In genomic region chr2:15863494-15864175, GRCh38 we compare ENCODE assay signal across 37 cellular contexts.
"Had no signal": no experiment of that assay in that cellular context is flagged by ENCODE, and none has a peak within 500 bp of the region (broad histone marks: within the 10 kb centered on the region; RNA-seq: fewer than 3 reads in every experiment).

No MANE protein-coding gene starts in this region.

- H3K9me3 Mint-ChIP-seq: activated naive CD4-positive, alpha-beta T cell treated with anti-CD3 and anti-CD28 coated beads, Interleukin-2, amount 10 ng/mL, durations not matched to agents 7 days and 5 days; activated naive CD4-positive, alpha-beta T cell treated with anti-CD3 and anti-CD28 coated beads, Interleukin-2, amount 50 U/mL, for 24 hours; activated naive CD8-positive, alpha-beta T cell treated with anti-CD3 and anti-CD28 coated beads, Interleukin-2, amount 10 ng/mL, durations not matched to agents 7 days and 5 days; activated T-cell treated with anti-CD3 and anti-CD28 coated beads, Interleukin-2, amount 50 U/mL, for 24 hours; activated T-cell treated with anti-CD3 and anti-CD28 coated beads, Interleukin-2, amount 50 U/mL, for 72 hours; activated T-helper 1 cell treated with anti-CD3 and anti-CD28 coated beads, Interleukin-12 subunit alpha, Interleukin-12 subunit beta, Interleukin-2, Interleukin-4 antibody, amounts not matched to agents 30 ng/mL and 10 ng/mL and 1 ng/mL, durations not matched to agents 14 hours and 24 hours and 36 hours; activated T-helper 17 cell treated with anti-CD3 and anti-CD28 coated beads, Interleukin-2, amount 50 U/mL, for 72 hours; activated T-helper 2 cell treated with anti-CD3 and anti-CD28 coated beads, Interferon-gamma antibody, Interleukin-2, Interleukin-4, amounts not matched to agents 10 μg/mL and 5 μg/mL and 100 μg/mL, durations not matched to agents 14 hours and 24 hours and 36 hours; central memory CD8-positive, alpha-beta T cell had no signal

- H3K4me1 ChIP-seq: adrenal gland, ascending aorta, body of pancreas, breast epithelium had no signal

- H3K27ac Mint-ChIP-seq: activated naive CD4-positive, alpha-beta T cell treated with anti-CD3 and anti-CD28 coated beads for 36 hours; activated naive CD4-positive, alpha-beta T cell treated with anti-CD3 and anti-CD28 coated beads, Interleukin-2, amount 10 ng/mL, durations not matched to agents 7 days and 5 days; activated naive CD4-positive, alpha-beta T cell treated with anti-CD3 and anti-CD28 coated beads, Interleukin-2, amount 50 U/mL, for 24 hours; activated naive CD4-positive, alpha-beta T cell treated with anti-CD3 and anti-CD28 coated beads, Interleukin-2, amount 50 U/mL, for 72 hours; activated naive CD8-positive, alpha-beta T cell; activated naive CD8-positive, alpha-beta T cell treated with anti-CD3 and anti-CD28 coated beads for 36 hours; activated naive CD8-positive, alpha-beta T cell treated with anti-CD3 and anti-CD28 coated beads, Interleukin-2, amount 10 ng/mL, durations not matched to agents 7 days and 5 days; activated naive CD8-positive, alpha-beta T cell treated with anti-CD3 and anti-CD28 coated beads, Interleukin-2, amount 50 U/mL, for 24 hours; activated T-cell treated with anti-CD3 and anti-CD28 coated beads, Interleukin-2, amount 50 U/mL, for 24 hours; activated T-cell treated with anti-CD3 and anti-CD28 coated beads, Interleukin-2, amount 50 U/mL, for 72 hours; activated T-helper 1 cell treated with anti-CD3 and anti-CD28 coated beads, Interleukin-12 subunit alpha, Interleukin-12 subunit beta, Interleukin-2, Interleukin-4 antibody, amounts not matched to agents 30 ng/mL and 10 ng/mL and 1 ng/mL, durations not matched to agents 14 hours and 24 hours and 36 hours; activated T-helper 17 cell treated with anti-CD3 and anti-CD28 coated beads, Interleukin-2, amount 50 U/mL, for 72 hours; activated T-helper 2 cell treated with anti-CD3 and anti-CD28 coated beads, Interferon-gamma antibody, Interleukin-2, Interleukin-4, amounts not matched to agents 10 μg/mL and 5 μg/mL and 100 μg/mL, durations not matched to agents 14 hours and 24 hours and 36 hours; brain had no signal

- H3K36me3 Mint-ChIP-seq: activated naive CD4-positive, alpha-beta T cell treated with anti-CD3 and anti-CD28 coated beads, Interleukin-2, amount 10 ng/mL, durations not matched to agents 7 days and 5 days; activated naive CD4-positive, alpha-beta T cell treated with anti-CD3 and anti-CD28 coated beads, Interleukin-2, amount 50 U/mL, for 24 hours; activated naive CD4-positive, alpha-beta T cell treated with anti-CD3 and anti-CD28 coated beads, Interleukin-2, amount 50 U/mL, for 72 hours; activated naive CD8-positive, alpha-beta T cell; activated naive CD8-positive, alpha-beta T cell treated with anti-CD3 and anti-CD28 coated beads for 36 hours; activated naive CD8-positive, alpha-beta T cell treated with anti-CD3 and anti-CD28 coated beads, Interleukin-2, amount 10 ng/mL, durations not matched to agents 7 days and 5 days had no signal

- DNase-seq: activated effector memory CD4-positive, alpha-beta T cell treated with anti-CD3 and anti-CD28 coated beads, Interleukin-2, amount 50 U/mL, for 16 hours; activated effector memory CD4-positive, alpha-beta T cell treated with Interleukin-2 at 50 U/mL for 16 hours; activated gamma-delta T cell; activated gamma-delta T cell treated with Interleukin-2 at 50 U/mL for 16 hours; activated naive CD4-positive, alpha-beta T cell; activated naive CD4-positive, alpha-beta T cell treated with anti-CD3 and anti-CD28 coated beads for 36 hours; activated naive CD4-positive, alpha-beta T cell treated with anti-CD3 and anti-CD28 coated beads, Interleukin-2, amount 10 ng/mL, durations not matched to agents 7 days and 5 days; activated naive CD4-positive, alpha-beta T cell treated with anti-CD3 and anti-CD28 coated beads, Interleukin-2, amount 50 U/mL, for 16 hours; activated naive CD4-positive, alpha-beta T cell treated with Interleukin-2 at 50 U/mL for 16 hours; activated naive CD8-positive, alpha-beta T cell treated with anti-CD3 and anti-CD28 coated beads for 36 hours; activated naive CD8-positive, alpha-beta T cell treated with anti-CD3 and anti-CD28 coated beads, Interleukin-2, amount 10 ng/mL, durations not matched to agents 7 days and 5 days; activated naive CD8-positive, alpha-beta T cell treated with anti-CD3 and anti-CD28 coated beads, Interleukin-2, amount 50 U/mL, for 24 hours; activated T-cell treated with anti-CD3 and anti-CD28 coated beads, Interleukin-2, amount 50 U/mL, for 24 hours; activated T-cell treated with anti-CD3 and anti-CD28 coated beads, Interleukin-2, amount 50 U/mL, for 4 hours; activated T-cell treated with anti-CD3 and anti-CD28 coated beads, Interleukin-2, amount 50 U/mL, for 48 hours; activated T-cell treated with anti-CD3 and anti-CD28 coated beads, Interleukin-2, amount 50 U/mL, for 72 hours; adrenal gland; amniotic stem cell; amygdala; anterior cingulate cortex; aorta; body of pancreas; brain microvascular endothelial cell; caudate nucleus; central memory CD4-positive, alpha-beta T cell; cerebellar nuclear complex had no signal

- H3K27me3 Mint-ChIP-seq: activated naive CD4-positive, alpha-beta T cell treated with anti-CD3 and anti-CD28 coated beads, Interleukin-2, amount 10 ng/mL, durations not matched to agents 7 days and 5 days; central memory CD8-positive, alpha-beta T cell had no signal

- H3K36me3 ChIP-seq: adrenal gland, ascending aorta, brain microvascular endothelial cell, breast epithelium, cardiac muscle cell had no signal

- H3K4me3 ChIP-seq: adrenal gland, ascending aorta, body of pancreas, breast epithelium, cardiac muscle cell had no signal

- H3K4me3 Mint-ChIP-seq: activated naive CD4-positive, alpha-beta T cell treated with anti-CD3 and anti-CD28 coated beads for 36 hours; activated naive CD4-positive, alpha-beta T cell treated with anti-CD3 and anti-CD28 coated beads, Interleukin-2, amount 10 ng/mL, durations not matched to agents 7 days and 5 days; activated naive CD4-positive, alpha-beta T cell treated with anti-CD3 and anti-CD28 coated beads, Interleukin-2, amount 50 U/mL, for 24 hours; activated naive CD8-positive, alpha-beta T cell; activated naive CD8-positive, alpha-beta T cell treated with anti-CD3 and anti-CD28 coated beads for 36 hours; activated naive CD8-positive, alpha-beta T cell treated with anti-CD3 and anti-CD28 coated beads, Interleukin-2, amount 10 ng/mL, durations not matched to agents 7 days and 5 days; activated naive CD8-positive, alpha-beta T cell treated with anti-CD3 and anti-CD28 coated beads, Interleukin-2, amount 50 U/mL, for 24 hours; activated T-cell treated with anti-CD3 and anti-CD28 coated beads, Interleukin-2, amount 50 U/mL, for 24 hours; activated T-cell treated with anti-CD3 and anti-CD28 coated beads, Interleukin-2, amount 50 U/mL, for 4 hours; activated T-cell treated with anti-CD3 and anti-CD28 coated beads, Interleukin-2, amount 50 U/mL, for 72 hours; activated T-helper 1 cell treated with anti-CD3 and anti-CD28 coated beads, Interleukin-12 subunit alpha, Interleukin-12 subunit beta, Interleukin-2, Interleukin-4 antibody, amounts not matched to agents 30 ng/mL and 10 ng/mL and 1 ng/mL, durations not matched to agents 14 hours and 24 hours and 36 hours; activated T-helper 17 cell treated with anti-CD3 and anti-CD28 coated beads, Interleukin-2, amount 50 U/mL, for 72 hours; brain; central memory CD8-positive, alpha-beta T cell had no signal

- H3K27me3 ChIP-seq: ascending aorta, body of pancreas, brain microvascular endothelial cell, breast epithelium, cardiac muscle cell had no signal

- H3K4me1 Mint-ChIP-seq: activated naive CD4-positive, alpha-beta T cell treated with anti-CD3 and anti-CD28 coated beads, Interleukin-2, amount 10 ng/mL, durations not matched to agents 7 days and 5 days; activated naive CD4-positive, alpha-beta T cell treated with anti-CD3 and anti-CD28 coated beads, Interleukin-2, amount 50 U/mL, for 24 hours; activated naive CD8-positive, alpha-beta T cell treated with anti-CD3 and anti-CD28 coated beads for 36 hours; activated naive CD8-positive, alpha-beta T cell treated with anti-CD3 and anti-CD28 coated beads, Interleukin-2, amount 10 ng/mL, durations not matched to agents 7 days and 5 days; activated naive CD8-positive, alpha-beta T cell treated with anti-CD3 and anti-CD28 coated beads, Interleukin-2, amount 50 U/mL, for 24 hours; activated T-helper 17 cell treated with anti-CD3 and anti-CD28 coated beads, Interleukin-2, amount 50 U/mL, for 72 hours; central memory CD8-positive, alpha-beta T cell had no signal

- H3K9me3 ChIP-seq: adrenal gland, ascending aorta, body of pancreas had no signal
